Comparison of ENCODE assay signal across 2 cellular contexts in genomic region chr1:180842890-180843289, GRCh38.
TF ChIP-seq lines count a peak whose summit lies in the region.

No MANE protein-coding gene starts in this region.

TF ChIP-seq in IMR-90, 13 proteins besides CTCF, POLR2A, EP300 and RAD21:
- TF ChIP-seq FOS (IDR thresholded peaks at IDR 0.05; ENCODE audit: low read depth, low read length) (no peak), MAFK (IDR thresholded peaks at IDR 0.05; ENCODE audit: low read depth, low read length) (no peak), SMC3 (IDR thresholded peaks at IDR 0.05; ENCODE audit: low read depth, low read length) (no peak), USF2 (IDR thresholded peaks at IDR 0.05; ENCODE audit: low read depth, low read length) (no peak), BHLHE40 (IDR thresholded peaks at IDR 0.05; ENCODE audit: low read depth, low read length) (no peak), CEBPB (IDR thresholded peaks at IDR 0.05; ENCODE audit: low read depth, low read length) (no peak), NFE2L2 (IDR thresholded peaks at IDR 0.05; ENCODE audit: low read depth, low read length) (no peak)

TF ChIP-seq in K562, 482 proteins besides CTCF, POLR2A, EP300 and RAD21:
- TF ChIP-seq PTBP1 (IDR thresholded peaks at IDR 0.05; ENCODE audit: low read depth, low read length) (no peak), NFIX (CRISPR knock-in tag; IDR thresholded peaks at IDR 0.05; ENCODE audit: low read depth) (no peak), RFX5 (IDR thresholded peaks at IDR 0.05; ENCODE audit: low read depth, low read length) (no peak), PHF8 (IDR thresholded peaks at IDR 0.05; ENCODE audit: borderline replicate concordance, low read length) (no peak), ZSCAN32 (CRISPR knock-in tag; IDR thresholded peaks at IDR 0.05) (no peak), E2F8 (IDR thresholded peaks at IDR 0.05; ENCODE audit: low read depth, partially characterized antibody) (no peak), POLR2AphosphoS2 (IDR thresholded peaks at IDR 0.05; ENCODE audit: low read length) (no peak), PTRF (tag; IDR thresholded peaks at IDR 0.05) (no peak), ZNF253 (CRISPR knock-in tag; conservative IDR thresholded peaks at IDR 0.05) (no peak), ZNF764 (CRISPR knock-in tag; IDR thresholded peaks at IDR 0.05; ENCODE audit: low read depth) (no peak), PATZ1 (CRISPR knock-in tag; IDR thresholded peaks at IDR 0.05; ENCODE audit: borderline replicate concordance) (no peak), ASH1L (IDR thresholded peaks at IDR 0.05; ENCODE audit: borderline replicate concordance, low read depth, partially characterized antibody) (no peak), HEY1 (CRISPR knock-in tag; IDR thresholded peaks at IDR 0.05; ENCODE audit: borderline replicate concordance) (no peak), STAG1 (CRISPR knock-in tag; IDR thresholded peaks at IDR 0.05; ENCODE audit: borderline replicate concordance) (no peak), POLR2B (IDR thresholded peaks at IDR 0.05; ENCODE audit: low read depth, partially characterized antibody) (no peak), DPF2 (IDR thresholded peaks at IDR 0.05) (no peak), E2F1 (CRISPR knock-in tag; IDR thresholded peaks at IDR 0.05) (no peak), UBTF (IDR thresholded peaks at IDR 0.05; ENCODE audit: borderline replicate concordance in 1 of 2, low read depth in 2 of 2, low read length in 2 of 2) (no peak)
